16 cellular contexts compared by ENCODE assay signal in the genomic region with DNA sequence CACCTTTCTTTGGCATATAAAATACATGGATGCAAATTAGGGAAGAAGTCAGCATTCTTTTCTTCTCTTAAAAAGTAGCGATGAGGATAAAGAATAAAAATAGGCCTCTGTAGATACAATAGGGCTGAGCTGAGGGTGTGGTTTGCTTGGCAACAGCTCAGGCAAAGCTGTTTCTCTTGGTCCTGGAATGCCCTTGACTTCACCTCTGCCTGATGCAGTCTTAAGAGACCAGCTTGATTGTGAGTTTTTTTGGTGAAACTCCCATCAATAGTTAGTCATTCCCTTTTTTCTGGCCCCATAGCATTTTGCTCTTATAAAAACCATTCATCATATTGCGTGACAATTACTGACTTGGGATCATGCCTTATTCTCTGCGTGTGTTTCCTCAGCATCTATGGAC. TPM values are rescaled to one million over a fixed set of nuclear protein-coding genes. Genes with fewer than 3 reads are reported as not detected.
A peak's percentile ranks its signal among the peaks of the same experiment; 100 is the strongest.
DNase-seq lines count a peak whose midpoint lies in the region; ATAC-seq and TF ChIP-seq lines count a peak whose summit lies in the region.
"Had no signal": no experiment of that assay in that cellular context is flagged by ENCODE, and none has a peak within 500 bp of the region (broad histone marks: within the 10 kb centered on the region; RNA-seq: fewer than 3 reads in every experiment).

No MANE protein-coding gene starts in this region.

- no peaks in the 10 kb centered on the region for H3K36me3 Mint-ChIP-seq in osteocyte (ENCODE audit: unreplicated experiment)
- peaks cover 0 to 2% (median 0%) of the 10 kb centered on the region in 3 donors for H3K36me3 Mint-ChIP-seq in naive thymus-derived CD8-positive, alpha-beta T cell
- H3K36me3 Mint-ChIP-seq: stimulated activated effector memory CD8-positive, alpha-beta T cell treated with anti-CD3 and anti-CD28 coated beads, Interleukin-12 subunit alpha, Interleukin-12 subunit beta, amount 100 ng/mL, for 72 hours had no signal

- H3K36me3 ChIP-seq in adipocyte (ENCODE audit: control insufficient read depth, insufficient read depth, low read length, severe bottlenecking) (no peaks in the 10 kb centered on the region), tibial nerve (no peaks in the 10 kb centered on the region)
- H3K36me3 ChIP-seq: BLaER1 had no signal

- 57 to 60% methylated on average over 3 of the region's 3 CpGs for WGBS in tibial nerve, 2 donors

- peak overlapping the region; percentile 51 to 86 (median 75) for H3K27ac ChIP-seq in tibial nerve

- H3K4me1 Mint-ChIP-seq in osteocyte (ENCODE audit: unreplicated experiment), result peaks cover 16% of the 10 kb centered on the region
- H3K4me1 Mint-ChIP-seq in naive thymus-derived CD8-positive, alpha-beta T cell, result no peaks in the 10 kb centered on the region
- H3K4me1 Mint-ChIP-seq: activated T-helper 17 cell treated with anti-CD3 and anti-CD28 coated beads, Interleukin-2, amount 50 U/mL, for 72 hours; stimulated activated effector memory CD8-positive, alpha-beta T cell treated with anti-CD3 and anti-CD28 coated beads, Interleukin-12 subunit alpha, Interleukin-12 subunit beta, amount 100 ng/mL, for 72 hours had no signal

- POLR2A ChIA-PET in naive thymus-derived CD8-positive, alpha-beta T cell (lab: Charles Lee), result no interaction called here

- TF ChIP-seq EP300 in tibial nerve (IDR thresholded peaks at IDR 0.05), result peak in 1 of 2 donors; percentile 43

- TF ChIP-seq POLR2A in tibial nerve (IDR thresholded peaks at IDR 0.05), result no peak

- H3K27me3 Mint-ChIP-seq in osteocyte (ENCODE audit: unreplicated experiment), result no peaks in the 10 kb centered on the region
- no peaks in the 10 kb centered on the region for H3K27me3 Mint-ChIP-seq in naive thymus-derived CD8-positive, alpha-beta T cell
- H3K27me3 Mint-ChIP-seq: activated T-helper 17 cell treated with anti-CD3 and anti-CD28 coated beads, Interleukin-2, amount 50 U/mL, for 72 hours had no signal

- peak overlapping the region; percentile 86 for H3K9ac ChIP-seq in adipocyte (ENCODE audit: low read length)
- H3K9ac ChIP-seq: BLaER1 had no signal

- DNase-seq in adipocyte (ENCODE audit: low read depth) (peak; percentile 25), fibroblast of pulmonary artery (ENCODE audit: low read depth) (peak; percentile 30), osteocyte (ENCODE audit: extremely low spot score, unreplicated experiment) (no peak), tibial nerve (ENCODE audit: low spot score in 2 of 2) (peak in 1 of 2 donors; percentile 50), NCI-H1048 (lab: John Stamatoyannopoulos, UW) (no peak), UCSD-AML1 (lab: John Stamatoyannopoulos, UW; ENCODE audit: unreplicated experiment) (no peak)
- DNase-seq in naive thymus-derived CD8-positive, alpha-beta T cell, result no peak
- DNase-seq: activated CD8-positive, alpha-beta T cell treated with anti-CD3 and anti-CD28 coated beads, Interleukin-2, amount 10 ng/mL, durations not matched to agents 7 days and 5 days; NCI-H2081; NCI-H524 treated with DMSO at 0.1 percent for 48 hours; small intestine had no signal

- peak overlapping the region; percentile 54 for H3K4me3 ChIP-seq in adipocyte (ENCODE audit: low read length)
- no peak overlapping the region for H3K4me3 ChIP-seq in fibroblast of pulmonary artery (replicated peaks; ENCODE audit: low read depth, low read length)
- H3K4me3 ChIP-seq in tibial nerve, result no peak overlapping the region
- H3K4me3 ChIP-seq: BLaER1, lung had no signal

- peaks cover 36% of the 10 kb centered on the region for H3K4me1 ChIP-seq in adipocyte (ENCODE audit: control insufficient read depth, insufficient read depth, low read length)
- H3K4me1 ChIP-seq in tibial nerve, result peaks cover 0 to 29% (median 5%) of the 10 kb centered on the region in 4 donors

- H3K9me3 ChIP-seq in adipocyte (ENCODE audit: control insufficient read depth, low read length), result no peaks in the 10 kb centered on the region
- H3K9me3 ChIP-seq in tibial nerve, result no peaks in the 10 kb centered on the region

- peak overlapping the region; percentile 68 for H3K27ac Mint-ChIP-seq in osteocyte (ENCODE audit: unreplicated experiment)
- H3K27ac Mint-ChIP-seq in naive thymus-derived CD8-positive, alpha-beta T cell, result no peak overlapping the region
- H3K27ac Mint-ChIP-seq: activated CD8-positive, alpha-beta T cell treated with anti-CD3 and anti-CD28 coated beads, Interleukin-2, amount 10 ng/mL, durations not matched to agents 7 days and 5 days; activated T-helper 17 cell treated with anti-CD3 and anti-CD28 coated beads, Interleukin-2, amount 50 U/mL, for 72 hours; stimulated activated effector memory CD8-positive, alpha-beta T cell treated with anti-CD3 and anti-CD28 coated beads, Interleukin-12 subunit alpha, Interleukin-12 subunit beta, amount 100 ng/mL, for 72 hours had no signal

- TF ChIP-seq CTCF in fibroblast of pulmonary artery (IDR thresholded peaks at IDR 0.05; ENCODE audit: low read length, missing control alignments) (no peak), osteocyte (IDR thresholded peaks at IDR 0.05) (no peak), tibial nerve (IDR thresholded peaks at IDR 0.05) (no peak)

- H3K4me3 Mint-ChIP-seq in osteocyte (ENCODE audit: unreplicated experiment), result no peak overlapping the region
- H3K4me3 Mint-ChIP-seq in naive thymus-derived CD8-positive, alpha-beta T cell, result no peak overlapping the region
- H3K4me3 Mint-ChIP-seq: activated CD8-positive, alpha-beta T cell treated with anti-CD3 and anti-CD28 coated beads, Interleukin-2, amount 10 ng/mL, durations not matched to agents 7 days and 5 days; activated T-helper 17 cell treated with anti-CD3 and anti-CD28 coated beads, Interleukin-2, amount 50 U/mL, for 72 hours; stimulated activated effector memory CD8-positive, alpha-beta T cell treated with anti-CD3 and anti-CD28 coated beads, Interleukin-12 subunit alpha, Interleukin-12 subunit beta, amount 100 ng/mL, for 72 hours had no signal

- H3K27me3 ChIP-seq in adipocyte (replicated peaks; ENCODE audit: control insufficient read depth, insufficient read depth, low read length) (no peaks in the 10 kb centered on the region), tibial nerve (no peaks in the 10 kb centered on the region)
- H3K27me3 ChIP-seq: BLaER1 had no signal

- H3K9me3 Mint-ChIP-seq in osteocyte (ENCODE audit: unreplicated experiment), result no peaks in the 10 kb centered on the region
- peaks cover 0 to 6% (median 0%) of the 10 kb centered on the region in 9 donors for H3K9me3 Mint-ChIP-seq in naive thymus-derived CD8-positive, alpha-beta T cell
- H3K9me3 Mint-ChIP-seq: activated T-helper 17 cell treated with anti-CD3 and anti-CD28 coated beads, Interleukin-2, amount 50 U/mL, for 72 hours had no signal

- no peak for ATAC-seq in naive thymus-derived CD8-positive, alpha-beta T cell
- no peak for ATAC-seq in HG03521 (IDR thresholded peaks at IDR 0.05; ENCODE audit: unreplicated experiment)
- ATAC-seq: activated CD8-positive, alpha-beta T cell treated with anti-CD3 and anti-CD28 coated beads, Interleukin-2, amount 10 ng/mL, durations not matched to agents 7 days and 5 days; activated T-helper 17 cell treated with anti-CD3 and anti-CD28 coated beads, Interleukin-2, amount 50 U/mL, for 72 hours; stimulated activated effector memory CD8-positive, alpha-beta T cell treated with anti-CD3 and anti-CD28 coated beads, Interleukin-12 subunit alpha, Interleukin-12 subunit beta, amount 100 ng/mL, for 72 hours had no signal

RNA-seq across cellular contexts. Expression of gene MKLN1, which starts 42.1 kb away (rescaled TPM):
- total RNA-seq in osteocyte (41.4 and 44.1 TPM in 2 replicates), tibial nerve (100 to 1,000 TPM in 1 of 4 donors, 10 to 100 TPM in 3; 86.4 to 143 (median 95.0) TPM)
- 10 to 100 TPM; 63.6 to 66.1 TPM for total RNA-seq in naive thymus-derived CD8-positive, alpha-beta T cell
- 10 to 100 TPM; 17.0 to 20.2 (median 20.0) TPM for polyA plus RNA-seq in naive thymus-derived CD8-positive, alpha-beta T cell

Comparison
In these comparisons a context has a peak if more than half of its experiments do, and no peak if none do; other contexts are left out.
1. DNase-seq: peak in adipocyte (single experiment) and fibroblast of pulmonary artery (single experiment); none in osteocyte (single experiment), naive thymus-derived CD8-positive, alpha-beta T cell (0 of 10), NCI-H1048 (single experiment) and UCSD-AML1 (single experiment).